12 cellular contexts compared by ENCODE assay signal in the genomic region with DNA sequence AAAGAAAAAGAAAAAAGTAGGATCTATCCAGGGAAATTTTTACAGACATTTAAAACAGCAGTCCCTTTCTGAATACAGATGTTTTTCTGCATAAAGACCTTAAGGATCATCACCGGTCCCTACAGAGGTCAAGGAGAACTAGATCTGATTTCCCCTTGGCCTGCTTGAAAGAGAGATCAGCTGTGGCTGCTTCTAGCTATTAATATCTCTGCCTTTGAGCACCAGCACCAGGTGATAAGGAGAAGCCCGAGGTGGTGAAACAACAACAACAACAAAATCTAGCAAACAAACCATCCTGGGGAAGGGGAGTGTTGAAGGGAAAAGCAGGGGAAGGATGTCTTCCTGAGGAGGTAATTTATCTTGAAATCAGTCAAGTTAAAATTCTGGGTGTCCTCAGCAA. TPM values are rescaled to one million over a fixed set of nuclear protein-coding genes. Genes with fewer than 3 reads are reported as not detected.
A peak's percentile ranks its signal among the peaks of the same experiment; 100 is the strongest.
DNase-seq lines count a peak whose midpoint lies in the region; ATAC-seq, FAIRE-seq and TF ChIP-seq lines count a peak whose summit lies in the region.
"Had no signal": no experiment of that assay in that cellular context is flagged by ENCODE, and none has a peak within 500 bp of the region (broad histone marks: within the 10 kb centered on the region; RNA-seq: fewer than 3 reads in every experiment).

No MANE protein-coding gene starts in this region.

- FAIRE-seq in GM12892 (lab: Jason Lieb, UNC): peak; percentile 42

- ATAC-seq in GM19455 (IDR thresholded peaks at IDR 0.05; ENCODE audit: unreplicated experiment) (peak; percentile 28), HG02970 (IDR thresholded peaks at IDR 0.05; ENCODE audit: low FRiP score, unreplicated experiment) (peak; percentile 7), GM18519 (IDR thresholded peaks at IDR 0.05; ENCODE audit: low FRiP score, unreplicated experiment) (no peak), left lobe of liver (no peak), HG03097 (IDR thresholded peaks at IDR 0.05; ENCODE audit: low FRiP score, unreplicated experiment) (no peak)

- no peak for DNase-seq in GM12892 (ENCODE audit: insufficient read length)
- DNase-seq in RPMI8226: peak; percentile 34
- DNase-seq in erythroblast (lab: John Stamatoyannopoulos, UW): no peak
- DNase-seq in left lobe of liver (ENCODE audit: low spot score): no peak
- DNase-seq: activated gamma-delta T cell treated with Interleukin-2 at 50 U/mL for 16 hours, HFFc6, NCI-H524 treated with DMSO at 0.1 percent for 48 hours, uterus had no signal

- TF ChIP-seq POLR2A in GM12892 (IDR thresholded peaks at IDR 0.05; ENCODE audit: low read depth, low read length): no peak
- TF ChIP-seq POLR2A in erythroblast (IDR thresholded peaks at IDR 0.05; ENCODE audit: low read length): no peak

RNA-seq across cellular contexts. Expression of a gene that starts 42.1 kb away (rescaled TPM):
- not detected for polyA plus RNA-seq in GM12892 (2012; ENCODE audit: missing spikeins)
- 1.7 TPM for total RNA-seq in left lobe of liver
- total RNA-seq: HFFc6 had no signal

Comparison
In these comparisons a context has a peak if more than half of its experiments do, and no peak if none do; other contexts are left out.
1. ATAC-seq: peak in GM19455 (single experiment) and HG02970 (single experiment); none in GM18519 (single experiment), left lobe of liver (single experiment) and HG03097 (single experiment).